21 cellular contexts compared by ENCODE assay signal in genomic region chr20:62011938-62012534, GRCh38. TPM values are rescaled to one million over a fixed set of nuclear protein-coding genes. Genes with fewer than 3 reads are reported as not detected.
A peak's percentile ranks its signal among the peaks of the same experiment; 100 is the strongest.
DNase-seq lines count a peak whose midpoint lies in the region; ATAC-seq and TF ChIP-seq lines count a peak whose summit lies in the region.
"Had no signal": no experiment of that assay in that cellular context is flagged by ENCODE, and none has a peak within 500 bp of the region (broad histone marks: within the 10 kb centered on the region; RNA-seq: fewer than 3 reads in every experiment).

No MANE protein-coding gene starts in this region.

- peaks cover 8 to 44% of the 10 kb centered on the region in 2 experiments for H3K79me1 ChIP-seq in IMR-90 (ENCODE audit: low read depth in 1 of 2, low read length in 2 of 2)

- no peak overlapping the region for H4K5ac ChIP-seq in IMR-90 (ENCODE audit: low read depth, low read length)

- H3K23ac ChIP-seq in IMR-90 (ENCODE audit: low read depth, low read length): no peak overlapping the region

- no peak overlapping the region for H2BK5ac ChIP-seq in IMR-90 (ENCODE audit: low read depth, low read length, poor library complexity, severe bottlenecking)

- no peaks in the 10 kb centered on the region for H3K27me3 Mint-ChIP-seq in CD8-positive, alpha-beta T cell (ENCODE audit: low read depth)

- no peak overlapping the region for H4K91ac ChIP-seq in IMR-90 (ENCODE audit: insufficient read depth, low read depth, low read length)

- H4K8ac ChIP-seq in IMR-90 (ENCODE audit: low read depth in 2 of 2, low read length in 2 of 2): no peak overlapping the region

- H3K4me2 ChIP-seq in IMR-90 (ENCODE audit: low read depth, low read length) (no peak overlapping the region), osteoblast (ENCODE audit: insufficient read depth, low read length) (no peak overlapping the region)
- H3K4me2 ChIP-seq: PC-9 had no signal

- no peak overlapping the region for H2BK120ac ChIP-seq in IMR-90 (ENCODE audit: low read depth, low read length)

- H3K4me1 ChIP-seq in IMR-90 (ENCODE audit: control insufficient read depth, insufficient read depth, low read length) (peaks cover 2% of the 10 kb centered on the region; the same call in 1 of the 2 replicates), osteoblast (ENCODE audit: insufficient read depth, low read length) (no peaks in the 10 kb centered on the region)
- H3K4me1 ChIP-seq in CD8-positive, alpha-beta T cell (ENCODE audit: insufficient read depth, low read length): no peaks in the 10 kb centered on the region
- H3K4me1 ChIP-seq: BE2C had no signal

- no peaks in the 10 kb centered on the region for H3K9me3 Mint-ChIP-seq in CD8-positive, alpha-beta T cell
- H3K9me3 Mint-ChIP-seq: H9, HFFc6 had no signal

- BruUV-seq in IMR-90 (replicated peaks; lab: Mats Ljungman, UMichigan): no TSS peak

- H2AK5ac ChIP-seq in IMR-90 (ENCODE audit: low read depth, low read length): no peak overlapping the region

- 95% methylated on average over 7 of the region's 27 CpGs; no CpG with 5 or more reads in 1 of the 2 experiments for WGBS in IMR-90 (ENCODE audit: extremely low coverage in 2 of 2, insufficient read length in 1 of 2), 2 experiments

- H3K4me3 ChIP-seq in H7 (ENCODE audit: insufficient read depth, low read depth, low read length): no peak overlapping the region
- no peak overlapping the region for H3K4me3 ChIP-seq in IMR-90 (ENCODE audit: insufficient read depth, low read depth, low read length)
- no peak overlapping the region for H3K4me3 ChIP-seq in osteoblast (ENCODE audit: insufficient read depth, low read length)
- no peak overlapping the region for H3K4me3 ChIP-seq in CD8-positive, alpha-beta T cell (ENCODE audit: low read depth, low read length)
- H3K4me3 ChIP-seq: PC-9, SK-N-MC had no signal

- no peak overlapping the region for H3K4me3 Mint-ChIP-seq in CD8-positive, alpha-beta T cell
- H3K4me3 Mint-ChIP-seq: CD14-positive monocyte, H9, HFFc6 had no signal

- H3K9ac ChIP-seq in IMR-90 (ENCODE audit: low read depth, low read length): no peak overlapping the region

- no peak overlapping the region for H3K27ac Mint-ChIP-seq in CD8-positive, alpha-beta T cell

- H3K18ac ChIP-seq in IMR-90 (ENCODE audit: low read depth, low read length): no peak overlapping the region

- H3K27ac ChIP-seq in IMR-90 (ENCODE audit: insufficient read depth, low read length) (no peak overlapping the region), VCaP (peak overlapping the region; percentile 35; the same call in 1 of the 2 replicates), osteoblast (ENCODE audit: low read depth, low read length) (no peak overlapping the region)
- no peak overlapping the region for H3K27ac ChIP-seq in CD8-positive, alpha-beta T cell (ENCODE audit: low read depth, low read length)
- H3K27ac ChIP-seq: PC-9, SK-N-MC had no signal

- peaks cover 16% of the 10 kb centered on the region for H3K36me3 ChIP-seq in H7 (replicated peaks; ENCODE audit: control insufficient read depth, insufficient read depth, low read length)
- H3K36me3 ChIP-seq in IMR-90 (ENCODE audit: control insufficient read depth, insufficient read depth, low read length): peaks cover 37% of the 10 kb centered on the region
- H3K36me3 ChIP-seq in osteoblast (ENCODE audit: insufficient read depth, low read length): peaks cover 16% of the 10 kb centered on the region
- peaks cover 20% of the 10 kb centered on the region for H3K36me3 ChIP-seq in CD8-positive, alpha-beta T cell (ENCODE audit: insufficient read depth, low read length)

- CTCF ChIA-PET in IMR-90 (lab: Yijun Ruan, JAX): interaction anchor here (1.4 to 1.9 kb wide), 3 partner anchors 11 to 124 kb away, joined by 3 to 8 read pairs (median 5); no protein-coding TSS in a partner anchor
- CTCF ChIA-PET in CD8-positive, alpha-beta T cell (lab: Charles Lee): interaction anchor here (0.9 to 4.7 kb wide), 14 partner anchors 12 to 371 kb away, joined by 3 to 82 read pairs (median 4); partner anchors contain the start of genes PSMA7 and SS18L1

- no peak overlapping the region for H2BK20ac ChIP-seq in IMR-90 (ENCODE audit: low read depth, low read length)

- H3K9me3 ChIP-seq in IMR-90 (ENCODE audit: control insufficient read depth, insufficient read depth, low read length) (no peaks in the 10 kb centered on the region), osteoblast (ENCODE audit: low read depth, low read length) (no peaks in the 10 kb centered on the region)
- no peaks in the 10 kb centered on the region for H3K9me3 ChIP-seq in CD8-positive, alpha-beta T cell (ENCODE audit: low read length)
- H3K9me3 ChIP-seq: BE2C had no signal

- no peak for TF ChIP-seq POLR2A in IMR-90 (IDR thresholded peaks at IDR 0.05; ENCODE audit: low read depth, low read length)

- intact Hi-C loops in IMR-90 (cut with micrococcal nuclease): loop anchor here (1.0 to 10.0 kb wide), 3 partner anchors 124 to 373 kb away; partner anchors contain the start of gene RPS21
- intact Hi-C loops in CD8-positive, alpha-beta T cell (cut with DNase I, micrococcal nuclease): loop anchor here (1.0 to 10.0 kb wide), 4 partner anchors 50 to 243 kb away; no protein-coding TSS in a partner anchor

- no peaks in the 10 kb centered on the region for H3K27me3 ChIP-seq in H7 (ENCODE audit: control insufficient read depth, insufficient read depth, low read length)
- no peaks in the 10 kb centered on the region for H3K27me3 ChIP-seq in IMR-90 (ENCODE audit: control insufficient read depth, insufficient read depth, low read length)
- H3K27me3 ChIP-seq in osteoblast (ENCODE audit: insufficient read depth, low read length): no peaks in the 10 kb centered on the region
- H3K27me3 ChIP-seq in CD8-positive, alpha-beta T cell (ENCODE audit: insufficient read depth, low read length): no peaks in the 10 kb centered on the region
- H3K27me3 ChIP-seq: BE2C had no signal

- TF ChIP-seq CTCF in IMR-90 (conservative IDR thresholded peaks at IDR 0.05; ENCODE audit: low read depth, low read length): no peak
- TF ChIP-seq CTCF in VCaP (conservative IDR thresholded peaks at IDR 0.05): no peak
- no peak for TF ChIP-seq CTCF in osteoblast (IDR thresholded peaks at IDR 0.05; ENCODE audit: extremely low read depth, low read depth, low read length)
- TF ChIP-seq CTCF in CD8-positive, alpha-beta T cell (IDR thresholded peaks at IDR 0.05): no peak

- in situ Hi-C loops in IMR-90 (cut with MboI; ENCODE audit: low sequenced_read_pairs): loop anchor here (25.0 kb wide), 1 partner anchor 375 kb away; the partner anchor contains the start of gene RPS21

- no peak overlapping the region for H3K56ac ChIP-seq in IMR-90 (ENCODE audit: extremely low read depth, insufficient read depth, low read length)

- H4K20me1 ChIP-seq in IMR-90 (ENCODE audit: insufficient read depth, low read length) (peaks cover 32% of the 10 kb centered on the region), osteoblast (ENCODE audit: insufficient read depth, low read length) (peaks cover 3% of the 10 kb centered on the region)

- peaks cover 26% of the 10 kb centered on the region for H3K79me2 ChIP-seq in osteoblast (ENCODE audit: insufficient read depth, low read length)

- H2BK15ac ChIP-seq in IMR-90 (ENCODE audit: low read depth, low read length): no peak overlapping the region

- no peak overlapping the region for H3K4ac ChIP-seq in IMR-90 (ENCODE audit: low read depth, low read length)

- peaks cover 55% of the 10 kb centered on the region for H3K36me3 Mint-ChIP-seq in CD8-positive, alpha-beta T cell

- H2AFZ ChIP-seq in IMR-90 (replicated peaks; ENCODE audit: low read length, poor library complexity): no peak overlapping the region
- H2AFZ ChIP-seq in osteoblast (ENCODE audit: low read length): no peak overlapping the region
- H2AFZ ChIP-seq: PC-9 had no signal

- TF ChIP-seq RAD21 in IMR-90 (IDR thresholded peaks at IDR 0.05; ENCODE audit: low read length): no peak

- DNase-seq in H7 (peak; percentile 62), IMR-90 (no peak), osteoblast (ENCODE audit: insufficient read length, low spot score, missing footprints) (peak; percentile 63), AG08395 (ENCODE audit: low spot score) (no peak)
- no peak for DNase-seq in CD8-positive, alpha-beta T cell
- DNase-seq: BE2C, H9, HFFc6, MV-4-11, NCI-H1105, NCI-H146, NCI-H1930, NCI-H2107, NCI-H524 treated with DMSO at 0.1 percent for 48 hours, NCI-H774, PC-9, SHP77 treated with DMSO at 0.1 percent for 48 hours had no signal

- H3K9me1 ChIP-seq in IMR-90 (ENCODE audit: insufficient read depth, low read length): peaks cover 3% of the 10 kb centered on the region; the same call in 1 of the 2 replicates

- peak overlapping the region; percentile 13 for H2AK9ac ChIP-seq in IMR-90 (replicated peaks; ENCODE audit: low read depth, low read length, poor library complexity)

- dilution Hi-C loops in IMR-90 (cut with HindIII; ENCODE audit: low sequenced_read_pairs, unreplicated experiment): no loop called here

- H3K14ac ChIP-seq in IMR-90 (replicated peaks; ENCODE audit: low read depth, low read length): no peak overlapping the region

- ATAC-seq in IMR-90 (ENCODE audit: low read depth) (no peak), GM21717 (IDR thresholded peaks at IDR 0.05; ENCODE audit: unreplicated experiment) (no peak)
- no peak for ATAC-seq in CD8-positive, alpha-beta T cell

- POLR2A ChIA-PET in IMR-90 (lab: Charles Lee; ENCODE audit: unreplicated experiment): no interaction called here
- POLR2A ChIA-PET in CD8-positive, alpha-beta T cell (lab: Charles Lee): interaction anchor here (1.5 kb wide), 1 partner anchor 105 kb away, joined by 3 read pairs; no protein-coding TSS in a partner anchor

- peaks cover 11% of the 10 kb centered on the region for H3K4me1 Mint-ChIP-seq in CD8-positive, alpha-beta T cell (ENCODE audit: low read depth)

TF ChIP-seq in IMR-90, 13 proteins besides CTCF, POLR2A, EP300 and RAD21:
- no peak for TF ChIP-seq BHLHE40 (IDR thresholded peaks at IDR 0.05; ENCODE audit: low read depth, low read length)

RNA-seq across cellular contexts. Expression of gene TAF4, which starts 53.6 kb away (rescaled TPM):
- total RNA-seq in H7 (2014; rRNA removed; shearing (Covaris generic)): 5.2 and 8.0 TPM in 2 replicates
- 1.4 and 1.7 TPM in 2 replicates for total RNA-seq in IMR-90 (2012; rRNA removed)
- polyA plus RNA-seq in IMR-90 (2012; rRNA removed): 4.9 and 5.1 TPM in 2 replicates
- 4.7 and 9.8 TPM in 2 replicates for polyA plus RNA-seq in IMR-90 (2012; cell fraction: cytosol; rRNA removed)
- 15.8 and 40.0 TPM in 2 replicates for polyA plus RNA-seq in IMR-90 (2012; cell fraction: nucleus; rRNA removed; ENCODE audit: low replicate concordance)
- 4.3 and 4.7 TPM in 2 replicates for total RNA-seq in osteoblast
- 10 to 100 TPM in 1 of 2 experiments, 1 to 10 TPM in 1; 9.8 to 14.1 TPM for total RNA-seq in CD8-positive, alpha-beta T cell

Comparison
In these comparisons a context has a peak if more than half of its experiments do, and no peak if none do; other contexts are left out.
1. DNase-seq: peak in H7 (single experiment) and osteoblast (single experiment); none in IMR-90 (single experiment), AG08395 (single experiment) and CD8-positive, alpha-beta T cell (0 of 7).